ENCODE assay signal across 8 cellular contexts in the genomic region with DNA sequence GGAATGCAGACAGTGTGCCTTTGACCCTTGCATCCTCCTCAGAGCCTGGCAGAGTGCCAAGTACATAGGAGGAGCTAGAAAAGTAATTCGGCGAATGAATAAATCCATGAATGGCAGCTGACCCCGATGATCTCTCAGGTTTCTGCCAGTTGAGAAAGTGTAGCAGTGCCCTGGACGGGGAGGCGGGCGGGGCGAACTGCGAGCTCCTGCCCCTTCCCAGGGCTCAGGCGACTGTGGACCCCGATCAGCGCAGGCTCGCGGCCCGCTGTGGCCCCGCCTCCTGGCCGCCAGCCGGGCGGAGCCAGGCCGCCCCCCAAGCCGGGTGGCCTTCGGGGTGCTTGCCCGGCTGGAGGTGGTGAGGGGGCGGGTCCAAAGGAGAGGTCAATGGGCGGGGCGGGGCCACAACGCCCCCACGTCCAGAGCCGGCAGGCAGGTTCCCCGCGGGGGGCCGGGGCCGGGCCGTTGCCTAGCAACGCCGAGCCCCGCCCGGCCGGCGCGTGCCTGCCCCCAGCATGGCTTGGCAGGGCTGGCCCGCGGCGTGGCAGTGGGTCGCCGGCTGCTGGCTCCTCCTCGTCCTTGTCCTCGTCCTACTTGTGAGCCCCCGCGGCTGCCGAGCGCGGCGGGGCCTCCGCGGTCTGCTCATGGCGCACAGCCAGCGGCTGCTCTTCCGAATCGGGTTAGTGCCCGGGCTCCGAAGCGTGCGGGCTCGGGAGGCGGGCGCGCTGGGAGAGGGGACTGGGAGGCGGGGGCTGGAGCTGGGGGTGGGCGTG. TPM values are rescaled to one million over a fixed set of nuclear protein-coding genes. Genes with fewer than 3 reads are reported as not detected.
DNase-seq lines count a peak whose midpoint lies in the region; ATAC-seq, FAIRE-seq and TF ChIP-seq lines count a peak whose summit lies in the region.

No MANE protein-coding gene starts in this region.

- peaks cover 32% of the 10 kb centered on the region for H3K4me1 ChIP-seq in A549
- H3K4me1 ChIP-seq in colonic mucosa, result peaks cover 3% of the 10 kb centered on the region

- TF ChIP-seq POLR2A in A549 (IDR thresholded peaks at IDR 0.05; ENCODE audit: low read length), result peak; percentile 55

- no peak for TF ChIP-seq RAD21 in A549 (conservative IDR thresholded peaks at IDR 0.05 in 1 of 2, IDR thresholded peaks at IDR 0.05 in 1 of 2)

- peak; percentile 80 to 85 for ATAC-seq in A549
- ATAC-seq in GM18520 (IDR thresholded peaks at IDR 0.05; ENCODE audit: unreplicated experiment), result peak; percentile 69
- peak; percentile 65 for ATAC-seq in HG03066 (IDR thresholded peaks at IDR 0.05; ENCODE audit: low read depth, unreplicated experiment)

- no peaks in the 10 kb centered on the region for H3K36me3 ChIP-seq in colonic mucosa

- peak overlapping the region; percentile 82 for H3K4me3 ChIP-seq in A549
- peak overlapping the region; percentile 71 for H3K4me3 ChIP-seq in colonic mucosa

- TF ChIP-seq CTCF in A549 (IDR thresholded peaks at IDR 0.05) (no peak), colonic mucosa (IDR thresholded peaks at IDR 0.05) (no peak)

- DNase-seq in A549 (ENCODE audit: low read depth in 1 of 2, low spot score in 1 of 2) (peak; percentile 84 to 91), NCI-H2171 treated with DMSO at 0.1 percent for 48 hours (lab: John Stamatoyannopoulos, UW) (peak; percentile 61), colonic mucosa (peak; percentile 91), left kidney (ENCODE audit: low read depth, low spot score) (peak; percentile 97)
- peak in 3 of 4 experiments; percentile 10 to 29 (median 13) for DNase-seq in activated CD4-positive, CD25-positive, alpha-beta regulatory T cell (lab: John Stamatoyannopoulos, UW)
- DNase-seq in stimulated activated CD4-positive, alpha-beta T cell treated with anti-CD3 and anti-CD28 coated beads, Interleukin-1b, Interleukin-23, amount 100 ng/mL, for 4 hours (ENCODE audit: low read depth in 2 of 2), result peak; percentile 8 to 44

- TF ChIP-seq EP300 in A549 (IDR thresholded peaks at IDR 0.05), result no peak

- 3% methylated on average over 8 of the region's 69 CpGs for WGBS in A549 (ENCODE audit: missing lambda C conversion rate)

- H3K9ac ChIP-seq in colonic mucosa (ENCODE audit: low read depth in 2 of 2, low read length in 2 of 2), result peak overlapping the region; percentile 60 to 84

- no peaks in the 10 kb centered on the region for H3K9me3 ChIP-seq in A549
- H3K9me3 ChIP-seq in colonic mucosa, result no peaks in the 10 kb centered on the region

- H3K4me2 ChIP-seq in A549, result peak overlapping the region; percentile 89

- POLR2A ChIA-PET in A549 (lab: Yijun Ruan, JAX), result interaction anchor here (0.6 to 1.8 kb wide), 7 partner anchors 20 to 210 kb away, joined by 3 to 5 read pairs (median 3); a partner anchor contains a TSS

- H3K27me3 ChIP-seq in colonic mucosa, result no peaks in the 10 kb centered on the region

- peak overlapping the region; percentile 93 to 98 for H3K27ac ChIP-seq in A549
- peak overlapping the region; percentile 89 for H3K27ac ChIP-seq in colonic mucosa

- intact Hi-C loops in colonic mucosa (cut with DNase I), result no loop called here

- CTCF ChIA-PET in A549 (lab: Yijun Ruan, JAX), result interaction anchor here (0.6 to 6.3 kb wide), 8 partner anchors 16 to 364 kb away, joined by 3 to 28 read pairs (median 4); a partner anchor contains a TSS

- FAIRE-seq in A549 (lab: Jason Lieb, UNC), result no peak

TF ChIP-seq in A549, 52 proteins besides CTCF, POLR2A, EP300 and RAD21 (continues in another document):
- TF ChIP-seq RNF2 (IDR thresholded peaks at IDR 0.05; ENCODE audit: borderline replicate concordance, low read depth) (no peak), MYC (IDR thresholded peaks at IDR 0.05; ENCODE audit: borderline replicate concordance, low read length) (peak; percentile 81; the same call in 1 of the 2 replicates), PHF8 (IDR thresholded peaks at IDR 0.05; ENCODE audit: borderline replicate concordance, low read depth) (peak; percentile 45; the same call in 1 of the 2 replicates), JUN (IDR thresholded peaks at IDR 0.05) (peak; percentile 25 to 37; a peak in 3 of 5 replicates), EHF (CRISPR knock-in tag; IDR thresholded peaks at IDR 0.05) (no peak), BHLHE40 (IDR thresholded peaks at IDR 0.05; ENCODE audit: low read depth, low read length) (0 out of 2 replicates have a peak, but pooled peaks have one; percentile 26)
- TF ChIP-seq, protein P1, sequence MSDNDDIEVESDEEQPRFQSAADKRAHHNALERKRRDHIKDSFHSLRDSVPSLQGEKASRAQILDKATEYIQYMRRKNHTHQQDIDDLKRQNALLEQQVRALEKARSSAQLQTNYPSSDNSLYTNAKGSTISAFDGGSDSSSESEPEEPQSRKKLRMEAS (IDR thresholded peaks at IDR 0.05), result peak; percentile 35
- TF ChIP-seq, protein P2, sequence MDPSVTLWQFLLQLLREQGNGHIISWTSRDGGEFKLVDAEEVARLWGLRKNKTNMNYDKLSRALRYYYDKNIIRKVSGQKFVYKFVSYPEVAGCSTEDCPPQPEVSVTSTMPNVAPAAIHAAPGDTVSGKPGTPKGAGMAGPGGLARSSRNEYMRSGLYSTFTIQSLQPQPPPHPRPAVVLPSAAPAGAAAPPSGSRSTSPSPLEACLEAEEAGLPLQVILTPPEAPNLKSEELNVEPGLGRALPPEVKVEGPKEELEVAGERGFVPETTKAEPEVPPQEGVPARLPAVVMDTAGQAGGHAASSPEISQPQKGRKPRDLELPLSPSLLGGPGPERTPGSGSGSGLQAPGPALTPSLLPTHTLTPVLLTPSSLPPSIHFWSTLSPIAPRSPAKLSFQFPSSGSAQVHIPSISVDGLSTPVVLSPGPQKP (IDR thresholded peaks at IDR 0.05; ENCODE audit: low read depth, low read length), result no peak
- TF ChIP-seq, protein P3, sequence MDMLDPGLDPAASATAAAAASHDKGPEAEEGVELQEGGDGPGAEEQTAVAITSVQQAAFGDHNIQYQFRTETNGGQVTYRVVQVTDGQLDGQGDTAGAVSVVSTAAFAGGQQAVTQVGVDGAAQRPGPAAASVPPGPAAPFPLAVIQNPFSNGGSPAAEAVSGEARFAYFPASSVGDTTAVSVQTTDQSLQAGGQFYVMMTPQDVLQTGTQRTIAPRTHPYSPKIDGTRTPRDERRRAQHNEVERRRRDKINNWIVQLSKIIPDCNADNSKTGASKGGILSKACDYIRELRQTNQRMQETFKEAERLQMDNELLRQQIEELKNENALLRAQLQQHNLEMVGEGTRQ (IDR thresholded peaks at IDR 0.05), result peak; percentile 13; the same call in 1 of the 2 replicates
- TF ChIP-seq, protein P4, sequence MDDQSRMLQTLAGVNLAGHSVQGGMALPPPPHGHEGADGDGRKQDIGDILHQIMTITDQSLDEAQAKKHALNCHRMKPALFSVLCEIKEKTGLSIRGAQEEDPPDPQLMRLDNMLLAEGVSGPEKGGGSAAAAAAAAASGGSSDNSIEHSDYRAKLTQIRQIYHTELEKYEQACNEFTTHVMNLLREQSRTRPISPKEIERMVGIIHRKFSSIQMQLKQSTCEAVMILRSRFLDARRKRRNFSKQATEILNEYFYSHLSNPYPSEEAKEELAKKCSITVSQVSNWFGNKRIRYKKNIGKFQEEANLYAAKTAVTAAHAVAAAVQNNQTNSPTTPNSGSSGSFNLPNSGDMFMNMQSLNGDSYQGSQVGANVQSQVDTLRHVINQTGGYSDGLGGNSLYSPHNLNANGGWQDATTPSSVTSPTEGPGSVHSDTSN (IDR thresholded peaks at IDR 0.05), result 0 out of 2 replicates have a peak, but pooled peaks have one; percentile 17

RNA-seq across cellular contexts. Expression of a gene that starts 30.6 kb away (rescaled TPM):
- polyA plus RNA-seq in A549 (2011; rRNA removed) (61.4 and 91.5 TPM in 2 replicates), A549 (2017; fragmentation: RNase III; extraction: RNeasy Plus Mini Kit Qiagen cat#74134 plus additional on column Dnase treatment) (66.6 to 72.1 TPM (median 70.4 TPM) in 3 replicates)
- polyA plus RNA-seq in A549 (2012; cell fraction: cytosol; rRNA removed), result 53.4 and 80.7 TPM in 2 replicates
- 65.6 and 87.6 TPM in 2 replicates for polyA plus RNA-seq in A549 (2012; cell fraction: nucleus; rRNA removed)
- 66.4 and 78.9 TPM in 2 replicates for polyA minus RNA-seq in A549 (2011; rRNA and poly(A)+ RNA removed)
- 100 to 1,000 TPM; 273 to 375 TPM for total RNA-seq in colonic mucosa

RNA-seq across cellular contexts. Expression of a gene that starts 33.7 kb away (rescaled TPM):
- polyA plus RNA-seq in A549 (2011; rRNA removed) (0.17 and 0.41 TPM in 2 replicates), A549 (2017; fragmentation: RNase III; extraction: RNeasy Plus Mini Kit Qiagen cat#74134 plus additional on column Dnase treatment) (0.09 to 0.15 TPM in 2 of 3 replicates, not detected in the other)
- polyA plus RNA-seq in A549 (2012; cell fraction: cytosol; rRNA removed), result 0.14 and 0.20 TPM in 2 replicates
- 0.33 and 0.34 TPM in 2 replicates for polyA plus RNA-seq in A549 (2012; cell fraction: nucleus; rRNA removed)
- 1.9 and 2.0 TPM in 2 replicates for polyA minus RNA-seq in A549 (2011; rRNA and poly(A)+ RNA removed)
- total RNA-seq in colonic mucosa, result not detected

RNA-seq across cellular contexts. Expression of a gene that starts 52.6 kb away (rescaled TPM):
- polyA plus RNA-seq in A549 (2011; rRNA removed) (46.2 and 52.6 TPM in 2 replicates), A549 (2017; fragmentation: RNase III; extraction: RNeasy Plus Mini Kit Qiagen cat#74134 plus additional on column Dnase treatment) (47.2 to 51.7 TPM (median 51.6 TPM) in 3 replicates)
- polyA plus RNA-seq in A549 (2012; cell fraction: cytosol; rRNA removed), result 101 and 104 TPM in 2 replicates
- polyA plus RNA-seq in A549 (2012; cell fraction: nucleus; rRNA removed), result 71.2 and 85.9 TPM in 2 replicates
- polyA minus RNA-seq in A549 (2011; rRNA and poly(A)+ RNA removed), result 21.0 and 26.5 TPM in 2 replicates
- total RNA-seq in colonic mucosa, result 100 to 1,000 TPM; 109 to 136 TPM

RNA-seq across cellular contexts. Expression of a gene that starts 53.0 kb away (rescaled TPM):
- polyA plus RNA-seq in A549 (2011; rRNA removed) (71.3 and 82.0 TPM in 2 replicates), A549 (2017; fragmentation: RNase III; extraction: RNeasy Plus Mini Kit Qiagen cat#74134 plus additional on column Dnase treatment) (165 to 173 TPM (median 168 TPM) in 3 replicates)
- 178 and 187 TPM in 2 replicates for polyA plus RNA-seq in A549 (2012; cell fraction: cytosol; rRNA removed)
- 208 and 219 TPM in 2 replicates for polyA plus RNA-seq in A549 (2012; cell fraction: nucleus; rRNA removed)
- polyA minus RNA-seq in A549 (2011; rRNA and poly(A)+ RNA removed), result 53.9 and 65.4 TPM in 2 replicates
- total RNA-seq in colonic mucosa, result 100 to 1,000 TPM in 1 of 2 donors, 10 to 100 TPM in 1; 96.1 to 137 TPM

RNA-seq across cellular contexts. Expression of a gene that starts 59.1 kb away (rescaled TPM):
- 0.36 and 0.52 TPM in 2 replicates for polyA plus RNA-seq in A549 (2011; rRNA removed)
- 0.21 and 0.22 TPM in 2 replicates for polyA plus RNA-seq in A549 (2012; cell fraction: cytosol; rRNA removed)
- 0.55 and 2.4 TPM in 2 replicates for polyA plus RNA-seq in A549 (2012; cell fraction: nucleus; rRNA removed)
- 0.11 to 0.18 TPM (median 0.14 TPM) in 3 replicates for polyA plus RNA-seq in A549 (2017; fragmentation: RNase III; extraction: RNeasy Plus Mini Kit Qiagen cat#74134 plus additional on column Dnase treatment)
- 1.2 and 1.5 TPM in 2 replicates for polyA minus RNA-seq in A549 (2011; rRNA and poly(A)+ RNA removed)
- 1 to 10 TPM; 1.1 to 1.8 TPM for total RNA-seq in colonic mucosa

Comparison
In these comparisons a context has a peak if more than half of its experiments do, and no peak if none do; other contexts are left out.
1. Peak in every context shown above with its lines: DNase-seq, ATAC-seq, H3K4me3 ChIP-seq and H3K27ac ChIP-seq.
2. DNase-seq: peak in every context shown above with its lines; median percentile 97 in left kidney; 91 in colonic mucosa; 88 in A549; 61 in NCI-H2171 treated with DMSO at 0.1 percent for 48 hours; 26 in stimulated activated CD4-positive, alpha-beta T cell treated with anti-CD3 and anti-CD28 coated beads, Interleukin-1b, Interleukin-23, amount 100 ng/mL, for 4 hours; 13 in activated CD4-positive, CD25-positive, alpha-beta regulatory T cell.